Comparison of ENCODE assay signal across 9 cellular contexts in the genomic region with DNA sequence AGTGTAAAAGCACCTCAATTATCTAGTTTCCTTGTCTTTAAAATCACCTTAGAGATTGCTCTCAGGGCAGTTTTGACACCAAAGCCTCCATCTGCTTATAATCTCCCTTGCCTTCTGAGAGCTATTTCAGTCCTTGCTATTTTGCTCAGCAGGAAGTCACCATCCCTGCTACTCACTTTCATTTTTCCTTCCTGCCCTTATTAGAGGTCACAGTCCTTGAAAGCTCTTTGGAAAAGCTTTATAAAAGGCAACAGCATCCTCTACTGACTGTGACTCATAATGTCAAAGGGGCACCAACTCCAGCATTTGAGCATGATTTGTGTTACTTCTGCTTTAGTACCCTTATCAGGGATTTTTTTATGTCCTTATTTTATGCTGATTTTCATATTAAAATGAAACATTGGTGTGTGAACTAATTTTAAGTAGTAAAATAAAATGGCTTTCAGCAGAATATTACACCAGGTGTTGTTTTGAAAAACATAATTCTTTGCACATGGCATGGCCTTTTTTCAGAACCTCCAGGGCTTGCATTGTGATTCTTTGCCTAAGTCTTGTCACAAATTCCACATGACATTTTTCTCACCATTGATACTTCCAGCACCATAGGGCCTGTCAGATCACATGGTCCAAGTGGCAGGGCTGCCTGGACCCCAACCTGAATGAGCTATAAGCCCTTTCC.
DNase-seq lines count a peak whose midpoint lies in the region; ATAC-seq and TF ChIP-seq lines count a peak whose summit lies in the region.
"Had no signal": no experiment of that assay in that cellular context is flagged by ENCODE, and none has a peak within 500 bp of the region (broad histone marks: within the 10 kb centered on the region; RNA-seq: fewer than 3 reads in every experiment).

No MANE protein-coding gene starts in this region.

- no peak overlapping the region for H3K9ac ChIP-seq in OCI-LY1 (ENCODE audit: low read length)

- TF ChIP-seq POLR2A in esophagus muscularis mucosa (IDR thresholded peaks at IDR 0.05; ENCODE audit: low read depth) = no peak
- TF ChIP-seq POLR2A in ovary (IDR thresholded peaks at IDR 0.05) = no peak

- ATAC-seq in HG03442 (IDR thresholded peaks at IDR 0.05; ENCODE audit: unreplicated experiment) = peak; percentile 65

- H3K4me1 ChIP-seq in OCI-LY1 (ENCODE audit: insufficient read depth, low read length, severe bottlenecking) (no peaks in the 10 kb centered on the region), esophagus muscularis mucosa (peaks cover 7 to 14% (median 9%) of the 10 kb centered on the region in 4 donors), ovary (ENCODE audit: insufficient read depth) (peaks cover 3% of the 10 kb centered on the region)

- no peaks in the 10 kb centered on the region for H3K27me3 Mint-ChIP-seq in activated naive CD8-positive, alpha-beta T cell treated with anti-CD3 and anti-CD28 coated beads for 36 hours

- no peaks in the 10 kb centered on the region for H3K9me2 ChIP-seq in OCI-LY1 (ENCODE audit: low read depth, low read length)

- no peaks in the 10 kb centered on the region for H3K27me3 ChIP-seq in OCI-LY1 (ENCODE audit: insufficient read depth, low read length)
- no peaks in the 10 kb centered on the region for H3K27me3 ChIP-seq in esophagus muscularis mucosa
- no peaks in the 10 kb centered on the region for H3K27me3 ChIP-seq in ovary
- H3K27me3 ChIP-seq: neutrophil had no signal

- H3K4me2 ChIP-seq in OCI-LY1 (ENCODE audit: low read length) = no peak overlapping the region

- H3K4me3 ChIP-seq in OCI-LY1 (ENCODE audit: low read depth, low read length, poor library complexity, severe bottlenecking) (no peak overlapping the region), esophagus muscularis mucosa (no peak overlapping the region), ovary (no peak overlapping the region)

- H3K4me3 Mint-ChIP-seq in activated naive CD8-positive, alpha-beta T cell treated with anti-CD3 and anti-CD28 coated beads for 36 hours = no peak overlapping the region

- H3K36me3 Mint-ChIP-seq in activated naive CD8-positive, alpha-beta T cell treated with anti-CD3 and anti-CD28 coated beads for 36 hours = no peaks in the 10 kb centered on the region

- H3K36me3 ChIP-seq in OCI-LY1 (ENCODE audit: insufficient read depth, low read length) (no peaks in the 10 kb centered on the region), esophagus muscularis mucosa (no peaks in the 10 kb centered on the region), ovary (no peaks in the 10 kb centered on the region)
- H3K36me3 ChIP-seq: neutrophil had no signal

- no peak overlapping the region for H2AFZ ChIP-seq in OCI-LY1 (ENCODE audit: low read length)

- H3K9me3 ChIP-seq in OCI-LY1 (ENCODE audit: low read length) = no peaks in the 10 kb centered on the region
- H3K9me3 ChIP-seq in esophagus muscularis mucosa = no peaks in the 10 kb centered on the region
- H3K9me3 ChIP-seq in ovary = no peaks in the 10 kb centered on the region
- H3K9me3 ChIP-seq: neutrophil had no signal

- H3K27ac Mint-ChIP-seq in activated naive CD8-positive, alpha-beta T cell treated with anti-CD3 and anti-CD28 coated beads for 36 hours = no peak overlapping the region

- H3K27ac ChIP-seq in OCI-LY1 (ENCODE audit: low read depth, low read length, poor library complexity, severe bottlenecking) = no peak overlapping the region
- H3K27ac ChIP-seq in esophagus muscularis mucosa (replicated peaks in 1 of 4) = peak overlapping the region; percentile 21 to 56 (median 46)
- no peak overlapping the region for H3K27ac ChIP-seq in ovary

- TF ChIP-seq EP300 in esophagus muscularis mucosa (IDR thresholded peaks at IDR 0.05) (no peak), ovary (IDR thresholded peaks at IDR 0.05) (no peak)

- in situ Hi-C loops in Caki2 (cut with HindIII; ENCODE audit: low pct_unique_long_range_greater_than_20kb, low sequenced_read_pairs) = no loop called here

- H3K4me1 Mint-ChIP-seq in activated naive CD8-positive, alpha-beta T cell treated with anti-CD3 and anti-CD28 coated beads for 36 hours = peaks cover 2% of the 10 kb centered on the region

- H4K20me1 ChIP-seq in OCI-LY1 (ENCODE audit: insufficient read depth, low read length) = no peaks in the 10 kb centered on the region

- peak; percentile 74 for DNase-seq in Caki2 (ENCODE audit: low read depth)
- DNase-seq in GM20000 (ENCODE audit: low spot score) = peak; percentile 18
- DNase-seq in esophagus muscularis mucosa (ENCODE audit: extremely low spot score) = no peak
- DNase-seq in ovary = no peak
- no peak for DNase-seq in activated naive CD8-positive, alpha-beta T cell treated with anti-CD3 and anti-CD28 coated beads for 36 hours
- DNase-seq in stimulated activated CD4-positive, alpha-beta T cell treated with anti-CD3 and anti-CD28 coated beads, Interleukin-4, amount 100 ng/mL, for 4 hours = no peak

- no peaks in the 10 kb centered on the region for H3K79me2 ChIP-seq in OCI-LY1 (ENCODE audit: insufficient read depth, low read length)

- H3F3A ChIP-seq in OCI-LY1 (ENCODE audit: insufficient read depth, low read length) = no peaks in the 10 kb centered on the region

- intact Hi-C loops in esophagus muscularis mucosa (cut with DNase I) (loop anchor here (10.0 kb wide), 1 partner anchor 764 kb away; no protein-coding TSS in a partner anchor), ovary (cut with DNase I) (no loop called here)

- H3K9me3 Mint-ChIP-seq in activated naive CD8-positive, alpha-beta T cell treated with anti-CD3 and anti-CD28 coated beads for 36 hours = peaks cover 4% of the 10 kb centered on the region

- peak; percentile 37 for TF ChIP-seq CTCF in GM20000 (IDR thresholded peaks at IDR 0.05; ENCODE audit: extremely low read depth, missing control alignments)
- peak; percentile 32; the same call in 1 of the 2 replicates for TF ChIP-seq CTCF in OCI-LY1 (IDR thresholded peaks at IDR 0.05; ENCODE audit: low read length)
- TF ChIP-seq CTCF in esophagus muscularis mucosa (IDR thresholded peaks at IDR 0.05) = peak; percentile 62 to 75 (median 62)
- TF ChIP-seq CTCF in ovary (IDR thresholded peaks at IDR 0.05) = peak in 2 of 3 donors; percentile 30 to 58

Comparison
In these comparisons a context has a peak if more than half of its experiments do, and no peak if none do; other contexts are left out.
1. DNase-seq: peak in Caki2 (single experiment) and GM20000 (single experiment); none in esophagus muscularis mucosa (single experiment), ovary (0 of 5), activated naive CD8-positive, alpha-beta T cell treated with anti-CD3 and anti-CD28 coated beads for 36 hours (single experiment) and stimulated activated CD4-positive, alpha-beta T cell treated with anti-CD3 and anti-CD28 coated beads, Interleukin-4, amount 100 ng/mL, for 4 hours (0 of 2).
2. H3K27ac ChIP-seq: peak in esophagus muscularis mucosa (4 of 4); none in OCI-LY1 (single experiment) and ovary (0 of 2).
3. Peak in every context shown above with its lines, with median percentiles within 50 percentile points of each other: CTCF ChIP-seq.